Comparison of ENCODE assay signal across 26 cellular contexts in genomic region chr16:56221995-56222394, GRCh38. TPM values are rescaled to one million over a fixed set of nuclear protein-coding genes. Genes with fewer than 3 reads are reported as not detected.
"Had no signal": no experiment of that assay in that cellular context is flagged by ENCODE, and none has a peak within 500 bp of the region (broad histone marks: within the 10 kb centered on the region; RNA-seq: fewer than 3 reads in every experiment).

No MANE protein-coding gene starts in this region.

- H3K4me3 ChIP-seq: adrenal gland, body of pancreas, colonic mucosa had no signal

- H3K27ac ChIP-seq: adrenal gland, body of pancreas, colonic mucosa had no signal

- ATAC-seq: activated CD4-positive, alpha-beta T cell treated with anti-CD3 and anti-CD28 coated beads for 36 hours; activated CD8-positive, alpha-beta memory T cell treated with anti-CD3 and anti-CD28 coated beads, Interleukin-2, amount 10 ng/mL, durations not matched to agents 7 days and 5 days; activated CD8-positive, alpha-beta T cell treated with anti-CD3 and anti-CD28 coated beads, Interleukin-2, amount 10 ng/mL, durations not matched to agents 7 days and 5 days; activated naive CD8-positive, alpha-beta T cell treated with anti-CD3 and anti-CD28 coated beads, Interleukin-2, amount 50 U/mL, for 24 hours; body of pancreas; esophagus mucosa; T-helper 17 cell had no signal

- DNase-seq: activated CD4-positive, alpha-beta memory T cell treated with anti-CD3 and anti-CD28 coated beads for 36 hours; activated CD4-positive, alpha-beta T cell treated with anti-CD3 and anti-CD28 coated beads for 36 hours; activated CD4-positive, alpha-beta T cell treated with anti-CD3 and anti-CD28 coated beads, Interleukin-2, amount 10 ng/mL, durations not matched to agents 24 days and 14 days; activated CD4-positive, CD25-positive, alpha-beta regulatory T cell; activated CD4-positive, CD25-positive, alpha-beta regulatory T cell treated with anti-CD3 and anti-CD28 coated beads, Interleukin-2, amount 50 U/mL, for 72 hours; activated CD8-positive, alpha-beta memory T cell treated with anti-CD3 and anti-CD28 coated beads, Interleukin-2, amount 10 ng/mL, durations not matched to agents 7 days and 5 days; activated CD8-positive, alpha-beta memory T cell treated with anti-CD3 and anti-CD28 coated beads, Interleukin-2, amount 50 U/mL, for 4 hours; activated CD8-positive, alpha-beta T cell treated with anti-CD3 and anti-CD28 coated beads, Interleukin-2, amount 10 ng/mL, durations not matched to agents 7 days and 5 days; activated effector memory CD4-positive, alpha-beta T cell treated with anti-CD3 and anti-CD28 coated beads, Interleukin-2, amount 50 U/mL, for 16 hours; activated naive CD4-positive, alpha-beta T cell treated with anti-CD3 and anti-CD28 coated beads for 36 hours; activated naive CD8-positive, alpha-beta T cell treated with anti-CD3 and anti-CD28 coated beads for 36 hours; activated naive CD8-positive, alpha-beta T cell treated with anti-CD3 and anti-CD28 coated beads, Interleukin-2, amount 50 U/mL, for 24 hours; activated T-cell treated with anti-CD3 and anti-CD28 coated beads, Interleukin-2, amount 50 U/mL, for 1 hour; activated T-cell treated with anti-CD3 and anti-CD28 coated beads, Interleukin-2, amount 50 U/mL, for 48 hours; adrenal gland; amygdala; aorta; body of pancreas; colonic mucosa; effector memory CD4-positive, alpha-beta T cell; endodermal cell; foreskin fibroblast; T-helper 17 cell; T1000 had no signal

- H3K27me3 ChIP-seq: adrenal gland, body of pancreas, colonic mucosa had no signal

RNA-seq across cellular contexts. Expression of gene GNAO1, which starts 30.7 kb away (rescaled TPM):
- total RNA-seq: dermis microvascular lymphatic vessel endothelial cell had no signal
